In genomic region chr16:65414284-65414984, GRCh38 we compare ENCODE assay signal across 16 cellular contexts.
DNase-seq lines count a peak whose midpoint lies in the region; ATAC-seq, FAIRE-seq and TF ChIP-seq lines count a peak whose summit lies in the region.
"Had no signal": no experiment of that assay in that cellular context is flagged by ENCODE, and none has a peak within 500 bp of the region (broad histone marks: within the 10 kb centered on the region; RNA-seq: fewer than 3 reads in every experiment).

No MANE protein-coding gene starts in this region.

- no peak overlapping the region for H3K4me3 ChIP-seq in SJSA1
- no peak overlapping the region for H3K4me3 ChIP-seq in fibroblast of pulmonary artery (replicated peaks; ENCODE audit: low read depth, low read length)
- no peak overlapping the region for H3K4me3 ChIP-seq in WERI-Rb-1 (ENCODE audit: low read depth, low read length)
- H3K4me3 ChIP-seq: A549 had no signal

- H3K9me3 Mint-ChIP-seq in activated CD8-positive, alpha-beta T cell treated with anti-CD3 and anti-CD28 coated beads for 36 hours, result peaks cover 5% of the 10 kb centered on the region
- peaks cover 6% of the 10 kb centered on the region for H3K9me3 Mint-ChIP-seq in activated CD8-positive, alpha-beta T cell treated with anti-CD3 and anti-CD28 coated beads, Interleukin-2, amount 10 ng/mL, durations not matched to agents 7 days and 5 days (ENCODE audit: insufficient read depth)

- H3K36me3 Mint-ChIP-seq in activated CD8-positive, alpha-beta T cell treated with anti-CD3 and anti-CD28 coated beads for 36 hours (ENCODE audit: low read depth), result no peaks in the 10 kb centered on the region
- H3K36me3 Mint-ChIP-seq in activated CD8-positive, alpha-beta T cell treated with anti-CD3 and anti-CD28 coated beads, Interleukin-2, amount 10 ng/mL, durations not matched to agents 7 days and 5 days (ENCODE audit: low read depth), result no peaks in the 10 kb centered on the region
- H3K36me3 Mint-ChIP-seq: activated CD8-positive, alpha-beta memory T cell treated with anti-CD3 and anti-CD28 coated beads, Interleukin-2, amount 10 ng/mL, durations not matched to agents 7 days and 5 days had no signal

- CTCF ChIA-PET in activated CD8-positive, alpha-beta T cell treated with anti-CD3 and anti-CD28 coated beads for 36 hours (lab: Charles Lee), result no interaction called here
- CTCF ChIA-PET in activated CD8-positive, alpha-beta T cell treated with anti-CD3 and anti-CD28 coated beads, Interleukin-2, amount 10 ng/mL, durations not matched to agents 7 days and 5 days (lab: Charles Lee), result no interaction called here

- TF ChIP-seq CTCF in activated CD8-positive, alpha-beta T cell treated with anti-CD3 and anti-CD28 coated beads for 36 hours (IDR thresholded peaks at IDR 0.05), result no peak
- TF ChIP-seq CTCF in fibroblast of pulmonary artery (IDR thresholded peaks at IDR 0.05; ENCODE audit: low read length, missing control alignments), result no peak
- TF ChIP-seq CTCF in WERI-Rb-1 (IDR thresholded peaks at IDR 0.05; ENCODE audit: low read depth, low read length), result no peak

- no peak overlapping the region for H3K27ac Mint-ChIP-seq in activated CD8-positive, alpha-beta T cell treated with anti-CD3 and anti-CD28 coated beads for 36 hours
- H3K27ac Mint-ChIP-seq in activated CD8-positive, alpha-beta T cell treated with anti-CD3 and anti-CD28 coated beads, Interleukin-2, amount 10 ng/mL, durations not matched to agents 7 days and 5 days, result no peak overlapping the region
- H3K27ac Mint-ChIP-seq: activated CD8-positive, alpha-beta memory T cell treated with anti-CD3 and anti-CD28 coated beads, Interleukin-2, amount 10 ng/mL, durations not matched to agents 7 days and 5 days; T-helper 1 cell treated with Interleukin-12 subunit alpha and Interleukin-12 subunit beta and Interleukin-4 antibody, amounts not matched to agents 30 μg/mL and 1 μg/mL, for 36 hours had no signal

- no peaks in the 10 kb centered on the region for H3K36me3 ChIP-seq in SJSA1
- H3K36me3 ChIP-seq in WERI-Rb-1, result no peaks in the 10 kb centered on the region

- H3K27ac ChIP-seq in SJSA1 (no peak overlapping the region), WERI-Rb-1 (no peak overlapping the region)
- H3K27ac ChIP-seq: A549 had no signal

- POLR2A ChIA-PET in activated CD8-positive, alpha-beta T cell treated with anti-CD3 and anti-CD28 coated beads for 36 hours (lab: Charles Lee), result no interaction called here
- POLR2A ChIA-PET in activated CD8-positive, alpha-beta T cell treated with anti-CD3 and anti-CD28 coated beads, Interleukin-2, amount 10 ng/mL, durations not matched to agents 7 days and 5 days (lab: Charles Lee), result no interaction called here

- H3K27me3 Mint-ChIP-seq in activated CD8-positive, alpha-beta T cell treated with anti-CD3 and anti-CD28 coated beads for 36 hours, result no peaks in the 10 kb centered on the region
- H3K27me3 Mint-ChIP-seq in activated CD8-positive, alpha-beta T cell treated with anti-CD3 and anti-CD28 coated beads, Interleukin-2, amount 10 ng/mL, durations not matched to agents 7 days and 5 days (ENCODE audit: low read depth), result no peaks in the 10 kb centered on the region
- H3K27me3 Mint-ChIP-seq: activated CD8-positive, alpha-beta memory T cell treated with anti-CD3 and anti-CD28 coated beads, Interleukin-2, amount 10 ng/mL, durations not matched to agents 7 days and 5 days had no signal

- H3K9me3 ChIP-seq in SJSA1 (replicated peaks), result no peaks in the 10 kb centered on the region; the same call in 1 of the 2 replicates
- peaks cover 3% of the 10 kb centered on the region for H3K9me3 ChIP-seq in WERI-Rb-1 (ENCODE audit: severe bottlenecking)
- H3K9me3 ChIP-seq: A549 had no signal

- H3K27me3 ChIP-seq in SJSA1 (replicated peaks) (no peaks in the 10 kb centered on the region), WERI-Rb-1 (ENCODE audit: insufficient read depth, low read depth, severe bottlenecking) (no peaks in the 10 kb centered on the region)

- H3K4me1 Mint-ChIP-seq in activated CD8-positive, alpha-beta T cell treated with anti-CD3 and anti-CD28 coated beads for 36 hours (ENCODE audit: low read depth), result no peaks in the 10 kb centered on the region
- H3K4me1 Mint-ChIP-seq in activated CD8-positive, alpha-beta T cell treated with anti-CD3 and anti-CD28 coated beads, Interleukin-2, amount 10 ng/mL, durations not matched to agents 7 days and 5 days (ENCODE audit: low read depth), result no peaks in the 10 kb centered on the region
- H3K4me1 Mint-ChIP-seq: activated CD8-positive, alpha-beta memory T cell treated with anti-CD3 and anti-CD28 coated beads, Interleukin-2, amount 10 ng/mL, durations not matched to agents 7 days and 5 days had no signal

- no peak overlapping the region for H3K4me3 Mint-ChIP-seq in activated CD8-positive, alpha-beta T cell treated with anti-CD3 and anti-CD28 coated beads for 36 hours
- H3K4me3 Mint-ChIP-seq in activated CD8-positive, alpha-beta T cell treated with anti-CD3 and anti-CD28 coated beads, Interleukin-2, amount 10 ng/mL, durations not matched to agents 7 days and 5 days, result no peak overlapping the region
- H3K4me3 Mint-ChIP-seq: activated CD8-positive, alpha-beta memory T cell treated with anti-CD3 and anti-CD28 coated beads, Interleukin-2, amount 10 ng/mL, durations not matched to agents 7 days and 5 days; nephron; T-helper 1 cell treated with Interleukin-12 subunit alpha and Interleukin-12 subunit beta and Interleukin-4 antibody, amounts not matched to agents 30 μg/mL and 1 μg/mL, for 36 hours had no signal

- intact Hi-C loops in activated CD8-positive, alpha-beta T cell treated with anti-CD3 and anti-CD28 coated beads for 36 hours (cut with micrococcal nuclease), result no loop called here

- no peak for FAIRE-seq in frontal cortex (lab: Jason Lieb, UNC)
- FAIRE-seq: A549 had no signal

- DNase-seq in activated CD8-positive, alpha-beta T cell treated with anti-CD3 and anti-CD28 coated beads for 36 hours, result peak; percentile 16
- no peak for DNase-seq in activated CD8-positive, alpha-beta T cell treated with anti-CD3 and anti-CD28 coated beads, Interleukin-2, amount 10 ng/mL, durations not matched to agents 7 days and 5 days
- DNase-seq in SJSA1 (ENCODE audit: low read depth in 1 of 2, low spot score in 2 of 2) (peak; percentile 44 to 68), fibroblast of pulmonary artery (ENCODE audit: low read depth) (peak; percentile 56), stromal cell of bone marrow (ENCODE audit: low read depth) (peak; percentile 88), ecto neural progenitor cell (ENCODE audit: low spot score) (no peak), frontal cortex (ENCODE audit: low spot score in 2 of 2) (no peak), WERI-Rb-1 (no peak)
- DNase-seq: activated CD8-positive, alpha-beta memory T cell treated with anti-CD3 and anti-CD28 coated beads, Interleukin-2, amount 10 ng/mL, durations not matched to agents 7 days and 5 days; central memory CD4-positive, alpha-beta T cell; Karpas-422; NCI-H524; stimulated activated CD4-positive, alpha-beta T cell treated with anti-CD3 and anti-CD28 coated beads, Interleukin-4, amount 100 ng/mL, for 4 hours had no signal

- ATAC-seq in activated CD8-positive, alpha-beta T cell treated with anti-CD3 and anti-CD28 coated beads for 36 hours, result peak; percentile 37
- ATAC-seq in activated CD8-positive, alpha-beta T cell treated with anti-CD3 and anti-CD28 coated beads, Interleukin-2, amount 10 ng/mL, durations not matched to agents 7 days and 5 days, result no peak
- ATAC-seq: A549; activated CD8-positive, alpha-beta memory T cell treated with anti-CD3 and anti-CD28 coated beads, Interleukin-2, amount 10 ng/mL, durations not matched to agents 7 days and 5 days had no signal

- H3K4me1 ChIP-seq in SJSA1 (replicated peaks), result peaks cover 40% of the 10 kb centered on the region
- H3K4me1 ChIP-seq: A549 had no signal

Comparison
In these comparisons a context has a peak if more than half of its experiments do, and no peak if none do; other contexts are left out.
1. DNase-seq: peak in activated CD8-positive, alpha-beta T cell treated with anti-CD3 and anti-CD28 coated beads for 36 hours (single experiment), SJSA1 (2 of 2), fibroblast of pulmonary artery (single experiment) and stromal cell of bone marrow (single experiment); none in activated CD8-positive, alpha-beta T cell treated with anti-CD3 and anti-CD28 coated beads, Interleukin-2, amount 10 ng/mL, durations not matched to agents 7 days and 5 days (single experiment), ecto neural progenitor cell (single experiment), frontal cortex (0 of 2) and WERI-Rb-1 (single experiment).